1 cellular context compared by ENCODE assay signal in the genomic region with DNA sequence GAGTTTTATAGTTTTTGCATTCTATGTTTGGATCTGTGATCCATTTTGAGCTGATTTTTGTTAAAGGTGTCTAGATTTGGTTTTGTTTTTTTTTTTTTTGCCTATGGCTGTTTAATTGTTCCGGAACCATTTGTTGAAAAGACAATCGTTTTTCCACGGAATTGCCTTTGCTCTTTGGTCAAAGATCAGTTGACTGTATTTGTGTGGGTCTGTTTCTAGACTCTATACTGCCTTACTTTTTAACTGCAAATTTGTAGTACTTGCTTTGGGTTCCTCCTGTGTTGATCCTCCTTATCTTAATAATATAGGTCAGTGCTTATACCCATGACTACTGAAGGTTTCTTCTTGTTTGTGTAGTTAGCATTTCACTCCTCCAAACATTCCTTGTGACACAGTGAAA.
TF ChIP-seq lines count a peak whose summit lies in the region.

No MANE protein-coding gene starts in this region.

TF ChIP-seq in HepG2, 621 proteins besides CTCF, POLR2A, EP300 and RAD21 (continued from another document):
- TF ChIP-seq, protein P1, sequence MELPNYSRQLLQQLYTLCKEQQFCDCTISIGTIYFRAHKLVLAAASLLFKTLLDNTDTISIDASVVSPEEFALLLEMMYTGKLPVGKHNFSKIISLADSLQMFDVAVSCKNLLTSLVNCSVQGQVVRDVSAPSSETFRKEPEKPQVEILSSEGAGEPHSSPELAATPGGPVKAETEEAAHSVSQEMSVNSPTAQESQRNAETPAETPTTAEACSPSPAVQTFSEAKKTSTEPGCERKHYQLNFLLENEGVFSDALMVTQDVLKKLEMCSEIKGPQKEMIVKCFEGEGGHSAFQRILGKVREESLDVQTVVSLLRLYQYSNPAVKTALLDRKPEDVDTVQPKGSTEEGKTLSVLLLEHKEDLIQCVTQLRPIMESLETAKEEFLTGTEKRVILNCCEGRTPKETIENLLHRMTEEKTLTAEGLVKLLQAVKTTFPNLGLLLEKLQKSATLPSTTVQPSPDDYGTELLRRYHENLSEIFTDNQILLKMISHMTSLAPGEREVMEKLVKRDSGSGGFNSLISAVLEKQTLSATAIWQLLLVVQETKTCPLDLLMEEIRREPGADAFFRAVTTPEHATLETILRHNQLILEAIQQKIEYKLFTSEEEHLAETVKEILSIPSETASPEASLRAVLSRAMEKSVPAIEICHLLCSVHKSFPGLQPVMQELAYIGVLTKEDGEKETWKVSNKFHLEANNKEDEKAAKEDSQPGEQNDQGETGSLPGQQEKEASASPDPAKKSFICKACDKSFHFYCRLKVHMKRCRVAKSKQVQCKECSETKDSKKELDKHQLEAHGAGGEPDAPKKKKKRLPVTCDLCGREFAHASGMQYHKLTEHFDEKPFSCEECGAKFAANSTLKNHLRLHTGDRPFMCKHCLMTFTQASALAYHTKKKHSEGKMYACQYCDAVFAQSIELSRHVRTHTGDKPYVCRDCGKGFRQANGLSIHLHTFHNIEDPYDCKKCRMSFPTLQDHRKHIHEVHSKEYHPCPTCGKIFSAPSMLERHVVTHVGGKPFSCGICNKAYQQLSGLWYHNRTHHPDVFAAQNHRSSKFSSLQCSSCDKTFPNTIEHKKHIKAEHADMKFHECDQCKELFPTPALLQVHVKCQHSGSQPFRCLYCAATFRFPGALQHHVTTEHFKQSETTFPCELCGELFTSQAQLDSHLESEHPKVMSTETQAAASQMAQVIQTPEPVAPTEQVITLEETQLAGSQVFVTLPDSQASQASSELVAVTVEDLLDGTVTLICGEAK (IDR thresholded peaks at IDR 0.05), result peak; percentile 50
- TF ChIP-seq, protein P1 (CRISPR knock-in tag; IDR thresholded peaks at IDR 0.05), result no peak; the same call in 1 of the 2 replicates
- no peak for TF ChIP-seq MBNL3 (CRISPR knock-in tag; conservative IDR thresholded peaks at IDR 0.05)
- no peak for TF ChIP-seq SPEN (CRISPR knock-in tag; IDR thresholded peaks at IDR 0.05; ENCODE audit: low read depth)
- TF ChIP-seq FOXJ3 (CRISPR knock-in tag; IDR thresholded peaks at IDR 0.05; ENCODE audit: borderline replicate concordance), result no peak
- TF ChIP-seq ZNF598 (CRISPR knock-in tag; IDR thresholded peaks at IDR 0.05; ENCODE audit: borderline replicate concordance), result no peak
- no peak for TF ChIP-seq ZNF274 (CRISPR knock-in tag; IDR thresholded peaks at IDR 0.05)
- no peak for TF ChIP-seq SP2 (CRISPR knock-in tag; IDR thresholded peaks at IDR 0.05)
